In the genomic region with DNA sequence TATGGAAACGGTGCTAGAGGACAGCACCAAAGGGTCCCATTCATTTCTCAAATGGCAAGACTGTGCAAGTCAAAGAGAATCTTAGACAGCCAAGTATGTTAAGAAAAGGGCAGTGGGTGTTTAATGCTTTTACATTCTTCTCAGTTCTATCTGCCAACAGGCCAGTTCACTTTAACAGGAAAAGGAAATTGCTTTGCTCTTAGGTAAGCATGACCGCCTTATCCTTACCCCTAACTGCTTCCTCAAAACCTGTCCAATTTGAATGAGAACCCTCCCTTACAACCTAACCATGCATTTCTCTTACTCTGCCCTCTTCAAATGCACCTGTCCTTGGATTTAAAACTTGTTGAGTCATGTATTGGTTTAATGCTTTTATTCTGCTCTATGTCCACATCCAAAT, we compare ENCODE assay signal across 19 cellular contexts.
"Had no signal": no experiment of that assay in that cellular context is flagged by ENCODE, and none has a peak within 500 bp of the region (broad histone marks: within the 10 kb centered on the region; RNA-seq: fewer than 3 reads in every experiment).

No MANE protein-coding gene starts in this region.

- H3K36me3 ChIP-seq: ascending aorta had no signal

- H3K9me3 ChIP-seq: ascending aorta, body of pancreas had no signal

- H3K4me3 ChIP-seq: ascending aorta, body of pancreas, K562 had no signal

- DNase-seq: activated B cell treated with CpG ODN at 0.5 μM for 24 hours; activated CD4-positive, alpha-beta memory T cell treated with anti-CD3 and anti-CD28 coated beads for 36 hours; activated CD4-positive, alpha-beta T cell treated with anti-CD3 and anti-CD28 coated beads, Interleukin-2, amount 10 ng/mL, durations not matched to agents 7 days and 5 days; activated CD8-positive, alpha-beta memory T cell treated with anti-CD3 and anti-CD28 coated beads for 24 hours; activated effector memory CD4-positive, alpha-beta T cell treated with anti-CD3 and anti-CD28 coated beads, Interleukin-2, amount 50 U/mL, for 16 hours; activated naive CD4-positive, alpha-beta T cell treated with Interleukin-2 at 50 U/mL for 16 hours; activated naive CD8-positive, alpha-beta T cell treated with anti-CD3 and anti-CD28 coated beads, Interleukin-2, amount 50 U/mL, for 24 hours; activated T-cell treated with anti-CD3 and anti-CD28 coated beads, Interleukin-2, amount 50 U/mL, for 4 hours; amniotic stem cell; body of pancreas; NCI-H1092; NCI-H1417; NCI-H1930; NCI-H2107; NCI-H510A treated with DMSO at 0.1 percent for 48 hours; SIG-M5; SW 1271 had no signal

- H3K27me3 ChIP-seq: ascending aorta, body of pancreas had no signal

- H3K27ac ChIP-seq: ascending aorta, body of pancreas had no signal

- H3K4me1 ChIP-seq: ascending aorta, body of pancreas had no signal
